ENCODE assay signal across 5 cellular contexts in genomic region chr16:27935076-27935475, GRCh38.
"Had no signal": no experiment of that assay in that cellular context is flagged by ENCODE, and none has a peak within 500 bp of the region (broad histone marks: within the 10 kb centered on the region; RNA-seq: fewer than 3 reads in every experiment).

No MANE protein-coding gene starts in this region.

- DNase-seq: IMR-90, KBM-7 had no signal

- H3K4me3 ChIP-seq: K562 had no signal

- H3K27ac ChIP-seq: HL-60 had no signal

- ATAC-seq: HepG2, K562 had no signal
